ENCODE assay signal across 13 cellular contexts in genomic region chr4:108107729-108108382, GRCh38.
A peak's percentile ranks its signal among the peaks of the same experiment; 100 is the strongest.
DNase-seq lines count a peak whose midpoint lies in the region; ATAC-seq lines count a peak whose summit lies in the region.
"Had no signal": no experiment of that assay in that cellular context is flagged by ENCODE, and none has a peak within 500 bp of the region (broad histone marks: within the 10 kb centered on the region; RNA-seq: fewer than 3 reads in every experiment).

No MANE protein-coding gene starts in this region.

- peaks cover 0 to 13% of the 10 kb centered on the region in 2 experiments for H3K27me3 ChIP-seq in mesenchymal stem cell (ENCODE audit: control insufficient read depth in 1 of 2, insufficient read depth in 1 of 2, low read length in 2 of 2)

- H3K4me1 ChIP-seq in mesodermal cell (ENCODE audit: control insufficient read depth, insufficient read depth, low read length, poor library complexity, severe bottlenecking) (peaks cover 6% of the 10 kb centered on the region), mesenchymal stem cell (ENCODE audit: control insufficient read depth, insufficient read depth, low read depth, low read length) (no peaks in the 10 kb centered on the region)

- H2BK15ac ChIP-seq in mesenchymal stem cell (ENCODE audit: low read depth, poor library complexity, severe bottlenecking): no peak overlapping the region

- no peak for ATAC-seq in HG03196 (IDR thresholded peaks at IDR 0.05; ENCODE audit: unreplicated experiment)
- ATAC-seq: HCT116 had no signal

- H3K14ac ChIP-seq in mesenchymal stem cell (ENCODE audit: low read length in 2 of 2): no peak overlapping the region

- H2AK5ac ChIP-seq in mesenchymal stem cell (ENCODE audit: low read length, severe bottlenecking): no peak overlapping the region

- no peak overlapping the region for H4K91ac ChIP-seq in mesenchymal stem cell (ENCODE audit: low read length)

- H3K18ac ChIP-seq in mesenchymal stem cell (ENCODE audit: low read depth in 1 of 2, low read length in 2 of 2): no peak overlapping the region

- no peak overlapping the region for H3K23ac ChIP-seq in mesenchymal stem cell (ENCODE audit: low read length in 2 of 2)

- H3K4me3 ChIP-seq in mesodermal cell (ENCODE audit: extremely low read depth, insufficient read depth, low read length, poor library complexity, severe bottlenecking) (no peak overlapping the region), mesenchymal stem cell (ENCODE audit: insufficient read depth in 1 of 2, low read depth in 1 of 2, low read length in 2 of 2) (no peak overlapping the region)

- WGBS in mesodermal cell (ENCODE audit: insufficient coverage in 2 of 2), 2 experiments: 92 to 100% methylated on average over 3 to 4 of the region's 6 CpGs
- 92% methylated on average over 5 of the region's 6 CpGs for WGBS in mesenchymal stem cell

- H3K9ac ChIP-seq in mesenchymal stem cell (ENCODE audit: low read length): no peak overlapping the region

- no peak overlapping the region for H2BK120ac ChIP-seq in mesenchymal stem cell (ENCODE audit: low read depth, low read length)

- no peak overlapping the region for H2AFZ ChIP-seq in mesenchymal stem cell (ENCODE audit: low read depth, low read length)

- no peak overlapping the region for H3K4ac ChIP-seq in mesenchymal stem cell (ENCODE audit: low read depth in 1 of 2, low read length in 2 of 2)

- H3K79me1 ChIP-seq in mesenchymal stem cell (replicated peaks; ENCODE audit: low read length, poor library complexity, severe bottlenecking): no peaks in the 10 kb centered on the region

- H3K27ac ChIP-seq in mesodermal cell (ENCODE audit: low read depth, low read length, severe bottlenecking): peak overlapping the region; percentile 25
- no peak overlapping the region for H3K27ac ChIP-seq in mesenchymal stem cell (ENCODE audit: low read length, poor library complexity, severe bottlenecking)

- no peaks in the 10 kb centered on the region for H3K9me3 ChIP-seq in mesodermal cell (ENCODE audit: control insufficient read depth, low read length)
- no peaks in the 10 kb centered on the region for H3K9me3 ChIP-seq in mesenchymal stem cell (ENCODE audit: control insufficient read depth, low read length)

- H3K36me3 ChIP-seq in mesodermal cell (ENCODE audit: control insufficient read depth, insufficient read depth, low read length) (peaks cover 58% of the 10 kb centered on the region), mesenchymal stem cell (ENCODE audit: control insufficient read depth in 1 of 2, insufficient read depth in 2 of 2, low read depth in 1 of 2, low read length in 2 of 2) (no peaks in the 10 kb centered on the region)

- H4K8ac ChIP-seq in mesenchymal stem cell (ENCODE audit: low read length): no peak overlapping the region

- peak in 2 of 3 donors; percentile 26 to 56 for DNase-seq in stimulated activated CD4-positive, alpha-beta T cell treated with anti-CD3 and anti-CD28 coated beads, Interleukin-12 subunit alpha, Interleukin-12 subunit beta, amount 100 ng/mL, for 48 hours (ENCODE audit: low read depth in 2 of 3, low spot score in 1 of 3)
- DNase-seq in stimulated activated CD4-positive, alpha-beta T cell treated with anti-CD3 and anti-CD28 coated beads, Interleukin-4, amount 100 ng/mL, for 1 hour: no peak
- DNase-seq in activated T-cell treated with anti-CD3 and anti-CD28 coated beads for 24 hours (ENCODE audit: low read depth): peak; percentile 50
- no peak for DNase-seq in mesenchymal stem cell
- DNase-seq in nucleus accumbens (lab: John Stamatoyannopoulos, UW): no peak
- no peak for DNase-seq in NK-92 (lab: John Stamatoyannopoulos, UW; ENCODE audit: unreplicated experiment)
- DNase-seq: DMS53, foreskin fibroblast, NCI-H1694 treated with DMSO at 0.1 percent for 48 hours, SHP77 treated with DMSO at 0.1 percent for 48 hours had no signal

- no peak overlapping the region for H3K4me2 ChIP-seq in mesenchymal stem cell (ENCODE audit: low read length, poor library complexity, severe bottlenecking)

- H2BK5ac ChIP-seq in mesenchymal stem cell (ENCODE audit: low read depth, low read length, poor library complexity, severe bottlenecking): no peak overlapping the region

- H2BK12ac ChIP-seq in mesenchymal stem cell (ENCODE audit: low read length in 2 of 2): no peak overlapping the region

Comparison
In these comparisons a context has a peak if more than half of its experiments do, and no peak if none do; other contexts are left out.
1. DNase-seq: peak in stimulated activated CD4-positive, alpha-beta T cell treated with anti-CD3 and anti-CD28 coated beads, Interleukin-12 subunit alpha, Interleukin-12 subunit beta, amount 100 ng/mL, for 48 hours (2 of 3) and activated T-cell treated with anti-CD3 and anti-CD28 coated beads for 24 hours (single experiment); none in stimulated activated CD4-positive, alpha-beta T cell treated with anti-CD3 and anti-CD28 coated beads, Interleukin-4, amount 100 ng/mL, for 1 hour (single experiment), mesenchymal stem cell (single experiment), nucleus accumbens (0 of 56) and NK-92 (single experiment).